In the genomic region with DNA sequence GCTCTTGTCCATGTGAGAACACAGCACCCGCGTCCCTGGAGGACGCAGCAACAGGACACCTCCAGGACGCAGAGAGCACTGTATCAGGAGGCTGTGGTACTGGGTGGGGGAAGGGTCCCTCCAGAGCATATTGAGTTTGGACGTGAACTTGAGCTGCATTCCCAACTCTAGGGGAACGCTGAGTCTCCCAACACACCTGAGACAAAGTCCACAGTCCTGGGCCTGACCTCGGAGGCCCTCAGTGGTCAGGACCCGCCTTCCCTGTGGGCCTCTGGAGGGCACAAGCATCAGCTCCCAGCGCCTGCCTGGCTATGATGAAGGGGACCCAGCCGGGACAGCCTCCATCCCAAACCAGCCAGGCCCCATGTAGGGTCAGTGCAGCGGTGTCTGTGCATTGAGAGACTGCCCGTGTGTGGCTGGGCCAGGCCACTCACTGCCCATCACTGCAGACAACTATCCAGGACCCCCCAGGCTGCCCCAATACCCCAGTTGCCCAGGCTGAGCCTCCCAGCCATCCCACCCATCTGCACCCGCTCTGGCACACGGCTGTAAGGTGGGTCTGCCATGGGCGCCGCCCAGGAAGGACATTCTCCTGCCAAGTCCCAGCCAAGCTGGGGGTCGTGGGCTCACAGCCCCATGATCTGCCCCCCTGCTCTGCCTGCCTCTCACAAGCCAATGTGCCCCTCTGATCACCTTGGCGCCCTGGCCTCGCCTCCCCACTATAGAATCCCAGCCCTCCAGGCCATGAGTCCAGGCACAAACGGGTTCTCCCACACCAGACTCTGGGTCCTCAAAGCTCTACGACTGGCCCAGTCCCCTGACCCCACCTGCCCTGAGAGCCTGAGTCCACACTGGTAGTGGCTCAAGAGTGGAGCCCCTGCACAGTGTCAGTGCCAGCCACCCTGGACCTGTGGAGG, we compare ENCODE assay signal across 1 cellular context.
TF ChIP-seq lines count a peak whose summit lies in the region.

No MANE protein-coding gene starts in this region.

TF ChIP-seq in HepG2, 621 proteins besides CTCF, POLR2A, EP300 and RAD21 (continued from another document and continues in another):
- TF ChIP-seq ZSCAN25 (CRISPR knock-in tag; IDR thresholded peaks at IDR 0.05) (no peak), PHF8 (CRISPR knock-in tag; IDR thresholded peaks at IDR 0.05) (no peak), ZNF564 (CRISPR knock-in tag; IDR thresholded peaks at IDR 0.05) (no peak), RXRB (CRISPR knock-in tag; IDR thresholded peaks at IDR 0.05; ENCODE audit: borderline replicate concordance) (peak; percentile 56; the same call in 1 of the 2 replicates), MATR3 (CRISPR knock-in tag; IDR thresholded peaks at IDR 0.05) (no peak), MIER2 (CRISPR knock-in tag; IDR thresholded peaks at IDR 0.05) (peak; percentile 76; the same call in 1 of the 2 replicates), ZNF33B (CRISPR knock-in tag; IDR thresholded peaks at IDR 0.05) (no peak), TARDBP (CRISPR knock-in tag; IDR thresholded peaks at IDR 0.05) (no peak), ISX (CRISPR knock-in tag; conservative IDR thresholded peaks at IDR 0.05) (no peak), ZBTB1 (CRISPR knock-in tag; IDR thresholded peaks at IDR 0.05; ENCODE audit: borderline replicate concordance) (no peak), THYN1 (CRISPR knock-in tag; IDR thresholded peaks at IDR 0.05; ENCODE audit: borderline replicate concordance, low read depth) (no peak), ELF3 (CRISPR knock-in tag; IDR thresholded peaks at IDR 0.05) (no peak), ZNF607 (CRISPR knock-in tag; IDR thresholded peaks at IDR 0.05; ENCODE audit: borderline replicate concordance) (no peak), NCOA2 (CRISPR knock-in tag; IDR thresholded peaks at IDR 0.05) (no peak), NBN (conservative IDR thresholded peaks at IDR 0.05) (no peak), SYNCRIP (IDR thresholded peaks at IDR 0.05; ENCODE audit: insufficient read depth, low read depth, low read length) (no peak), ZFP36L2 (CRISPR knock-in tag; IDR thresholded peaks at IDR 0.05) (no peak)
- TF ChIP-seq, protein P1, sequence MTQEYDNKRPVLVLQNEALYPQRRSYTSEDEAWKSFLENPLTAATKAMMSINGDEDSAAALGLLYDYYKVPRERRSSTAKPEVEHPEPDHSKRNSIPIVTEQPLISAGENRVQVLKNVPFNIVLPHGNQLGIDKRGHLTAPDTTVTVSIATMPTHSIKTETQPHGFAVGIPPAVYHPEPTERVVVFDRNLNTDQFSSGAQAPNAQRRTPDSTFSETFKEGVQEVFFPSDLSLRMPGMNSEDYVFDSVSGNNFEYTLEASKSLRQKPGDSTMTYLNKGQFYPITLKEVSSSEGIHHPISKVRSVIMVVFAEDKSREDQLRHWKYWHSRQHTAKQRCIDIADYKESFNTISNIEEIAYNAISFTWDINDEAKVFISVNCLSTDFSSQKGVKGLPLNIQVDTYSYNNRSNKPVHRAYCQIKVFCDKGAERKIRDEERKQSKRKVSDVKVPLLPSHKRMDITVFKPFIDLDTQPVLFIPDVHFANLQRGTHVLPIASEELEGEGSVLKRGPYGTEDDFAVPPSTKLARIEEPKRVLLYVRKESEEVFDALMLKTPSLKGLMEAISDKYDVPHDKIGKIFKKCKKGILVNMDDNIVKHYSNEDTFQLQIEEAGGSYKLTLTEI (CRISPR knock-in tag; conservative IDR thresholded peaks at IDR 0.05): no peak
- TF ChIP-seq, protein P2, sequence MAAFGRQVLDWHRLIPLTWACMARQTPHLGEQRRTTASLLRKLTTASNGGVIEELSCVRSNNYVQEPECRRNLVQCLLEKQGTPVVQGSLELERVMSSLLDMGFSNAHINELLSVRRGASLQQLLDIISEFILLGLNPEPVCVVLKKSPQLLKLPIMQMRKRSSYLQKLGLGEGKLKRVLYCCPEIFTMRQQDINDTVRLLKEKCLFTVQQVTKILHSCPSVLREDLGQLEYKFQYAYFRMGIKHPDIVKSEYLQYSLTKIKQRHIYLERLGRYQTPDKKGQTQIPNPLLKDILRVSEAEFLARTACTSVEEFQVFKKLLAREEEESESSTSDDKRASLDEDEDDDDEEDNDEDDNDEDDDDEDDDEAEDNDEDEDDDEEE (CRISPR knock-in tag; IDR thresholded peaks at IDR 0.05): no peak
- TF ChIP-seq, protein P3, sequence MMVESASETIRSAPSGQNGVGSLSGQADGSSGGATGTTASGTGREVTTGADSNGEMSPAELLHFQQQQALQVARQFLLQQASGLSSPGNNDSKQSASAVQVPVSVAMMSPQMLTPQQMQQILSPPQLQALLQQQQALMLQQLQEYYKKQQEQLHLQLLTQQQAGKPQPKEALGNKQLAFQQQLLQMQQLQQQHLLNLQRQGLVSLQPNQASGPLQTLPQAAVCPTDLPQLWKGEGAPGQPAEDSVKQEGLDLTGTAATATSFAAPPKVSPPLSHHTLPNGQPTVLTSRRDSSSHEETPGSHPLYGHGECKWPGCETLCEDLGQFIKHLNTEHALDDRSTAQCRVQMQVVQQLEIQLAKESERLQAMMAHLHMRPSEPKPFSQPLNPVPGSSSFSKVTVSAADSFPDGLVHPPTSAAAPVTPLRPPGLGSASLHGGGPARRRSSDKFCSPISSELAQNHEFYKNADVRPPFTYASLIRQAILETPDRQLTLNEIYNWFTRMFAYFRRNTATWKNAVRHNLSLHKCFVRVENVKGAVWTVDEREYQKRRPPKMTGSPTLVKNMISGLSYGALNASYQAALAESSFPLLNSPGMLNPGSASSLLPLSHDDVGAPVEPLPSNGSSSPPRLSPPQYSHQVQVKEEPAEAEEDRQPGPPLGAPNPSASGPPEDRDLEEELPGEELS (CRISPR knock-in tag; IDR thresholded peaks at IDR 0.05): no peak
- TF ChIP-seq, protein P4, sequence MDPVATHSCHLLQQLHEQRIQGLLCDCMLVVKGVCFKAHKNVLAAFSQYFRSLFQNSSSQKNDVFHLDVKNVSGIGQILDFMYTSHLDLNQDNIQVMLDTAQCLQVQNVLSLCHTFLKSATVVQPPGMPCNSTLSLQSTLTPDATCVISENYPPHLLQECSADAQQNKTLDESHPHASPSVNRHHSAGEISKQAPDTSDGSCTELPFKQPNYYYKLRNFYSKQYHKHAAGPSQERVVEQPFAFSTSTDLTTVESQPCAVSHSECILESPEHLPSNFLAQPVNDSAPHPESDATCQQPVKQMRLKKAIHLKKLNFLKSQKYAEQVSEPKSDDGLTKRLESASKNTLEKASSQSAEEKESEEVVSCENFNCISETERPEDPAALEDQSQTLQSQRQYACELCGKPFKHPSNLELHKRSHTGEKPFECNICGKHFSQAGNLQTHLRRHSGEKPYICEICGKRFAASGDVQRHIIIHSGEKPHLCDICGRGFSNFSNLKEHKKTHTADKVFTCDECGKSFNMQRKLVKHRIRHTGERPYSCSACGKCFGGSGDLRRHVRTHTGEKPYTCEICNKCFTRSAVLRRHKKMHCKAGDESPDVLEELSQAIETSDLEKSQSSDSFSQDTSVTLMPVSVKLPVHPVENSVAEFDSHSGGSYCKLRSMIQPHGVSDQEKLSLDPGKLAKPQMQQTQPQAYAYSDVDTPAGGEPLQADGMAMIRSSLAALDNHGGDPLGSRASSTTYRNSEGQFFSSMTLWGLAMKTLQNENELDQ (CRISPR knock-in tag; IDR thresholded peaks at IDR 0.05; ENCODE audit: borderline replicate concordance): no peak
- TF ChIP-seq, protein P5, sequence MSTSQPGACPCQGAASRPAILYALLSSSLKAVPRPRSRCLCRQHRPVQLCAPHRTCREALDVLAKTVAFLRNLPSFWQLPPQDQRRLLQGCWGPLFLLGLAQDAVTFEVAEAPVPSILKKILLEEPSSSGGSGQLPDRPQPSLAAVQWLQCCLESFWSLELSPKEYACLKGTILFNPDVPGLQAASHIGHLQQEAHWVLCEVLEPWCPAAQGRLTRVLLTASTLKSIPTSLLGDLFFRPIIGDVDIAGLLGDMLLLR (CRISPR knock-in tag; IDR thresholded peaks at IDR 0.05): no peak
- TF ChIP-seq, protein P6, sequence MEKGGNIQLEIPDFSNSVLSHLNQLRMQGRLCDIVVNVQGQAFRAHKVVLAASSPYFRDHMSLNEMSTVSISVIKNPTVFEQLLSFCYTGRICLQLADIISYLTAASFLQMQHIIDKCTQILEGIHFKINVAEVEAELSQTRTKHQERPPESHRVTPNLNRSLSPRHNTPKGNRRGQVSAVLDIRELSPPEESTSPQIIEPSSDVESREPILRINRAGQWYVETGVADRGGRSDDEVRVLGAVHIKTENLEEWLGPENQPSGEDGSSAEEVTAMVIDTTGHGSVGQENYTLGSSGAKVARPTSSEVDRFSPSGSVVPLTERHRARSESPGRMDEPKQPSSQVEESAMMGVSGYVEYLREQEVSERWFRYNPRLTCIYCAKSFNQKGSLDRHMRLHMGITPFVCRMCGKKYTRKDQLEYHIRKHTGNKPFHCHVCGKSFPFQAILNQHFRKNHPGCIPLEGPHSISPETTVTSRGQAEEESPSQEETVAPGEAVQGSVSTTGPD (CRISPR knock-in tag; IDR thresholded peaks at IDR 0.05): no peak
- TF ChIP-seq, protein P7, sequence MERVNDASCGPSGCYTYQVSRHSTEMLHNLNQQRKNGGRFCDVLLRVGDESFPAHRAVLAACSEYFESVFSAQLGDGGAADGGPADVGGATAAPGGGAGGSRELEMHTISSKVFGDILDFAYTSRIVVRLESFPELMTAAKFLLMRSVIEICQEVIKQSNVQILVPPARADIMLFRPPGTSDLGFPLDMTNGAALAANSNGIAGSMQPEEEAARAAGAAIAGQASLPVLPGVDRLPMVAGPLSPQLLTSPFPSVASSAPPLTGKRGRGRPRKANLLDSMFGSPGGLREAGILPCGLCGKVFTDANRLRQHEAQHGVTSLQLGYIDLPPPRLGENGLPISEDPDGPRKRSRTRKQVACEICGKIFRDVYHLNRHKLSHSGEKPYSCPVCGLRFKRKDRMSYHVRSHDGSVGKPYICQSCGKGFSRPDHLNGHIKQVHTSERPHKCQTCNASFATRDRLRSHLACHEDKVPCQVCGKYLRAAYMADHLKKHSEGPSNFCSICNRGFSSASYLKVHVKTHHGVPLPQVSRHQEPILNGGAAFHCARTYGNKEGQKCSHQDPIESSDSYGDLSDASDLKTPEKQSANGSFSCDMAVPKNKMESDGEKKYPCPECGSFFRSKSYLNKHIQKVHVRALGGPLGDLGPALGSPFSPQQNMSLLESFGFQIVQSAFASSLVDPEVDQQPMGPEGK (CRISPR knock-in tag; IDR thresholded peaks at IDR 0.05): no peak
- TF ChIP-seq, protein P8, sequence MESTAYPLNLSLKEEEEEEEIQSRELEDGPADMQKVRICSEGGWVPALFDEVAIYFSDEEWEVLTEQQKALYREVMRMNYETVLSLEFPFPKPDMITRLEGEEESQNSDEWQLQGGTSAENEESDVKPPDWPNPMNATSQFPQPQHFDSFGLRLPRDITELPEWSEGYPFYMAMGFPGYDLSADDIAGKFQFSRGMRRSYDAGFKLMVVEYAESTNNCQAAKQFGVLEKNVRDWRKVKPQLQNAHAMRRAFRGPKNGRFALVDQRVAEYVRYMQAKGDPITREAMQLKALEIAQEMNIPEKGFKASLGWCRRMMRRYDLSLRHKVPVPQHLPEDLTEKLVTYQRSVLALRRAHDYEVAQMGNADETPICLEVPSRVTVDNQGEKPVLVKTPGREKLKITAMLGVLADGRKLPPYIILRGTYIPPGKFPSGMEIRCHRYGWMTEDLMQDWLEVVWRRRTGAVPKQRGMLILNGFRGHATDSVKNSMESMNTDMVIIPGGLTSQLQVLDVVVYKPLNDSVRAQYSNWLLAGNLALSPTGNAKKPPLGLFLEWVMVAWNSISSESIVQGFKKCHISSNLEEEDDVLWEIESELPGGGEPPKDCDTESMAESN (CRISPR knock-in tag; conservative IDR thresholded peaks at IDR 0.05): no peak
- TF ChIP-seq, protein P9, sequence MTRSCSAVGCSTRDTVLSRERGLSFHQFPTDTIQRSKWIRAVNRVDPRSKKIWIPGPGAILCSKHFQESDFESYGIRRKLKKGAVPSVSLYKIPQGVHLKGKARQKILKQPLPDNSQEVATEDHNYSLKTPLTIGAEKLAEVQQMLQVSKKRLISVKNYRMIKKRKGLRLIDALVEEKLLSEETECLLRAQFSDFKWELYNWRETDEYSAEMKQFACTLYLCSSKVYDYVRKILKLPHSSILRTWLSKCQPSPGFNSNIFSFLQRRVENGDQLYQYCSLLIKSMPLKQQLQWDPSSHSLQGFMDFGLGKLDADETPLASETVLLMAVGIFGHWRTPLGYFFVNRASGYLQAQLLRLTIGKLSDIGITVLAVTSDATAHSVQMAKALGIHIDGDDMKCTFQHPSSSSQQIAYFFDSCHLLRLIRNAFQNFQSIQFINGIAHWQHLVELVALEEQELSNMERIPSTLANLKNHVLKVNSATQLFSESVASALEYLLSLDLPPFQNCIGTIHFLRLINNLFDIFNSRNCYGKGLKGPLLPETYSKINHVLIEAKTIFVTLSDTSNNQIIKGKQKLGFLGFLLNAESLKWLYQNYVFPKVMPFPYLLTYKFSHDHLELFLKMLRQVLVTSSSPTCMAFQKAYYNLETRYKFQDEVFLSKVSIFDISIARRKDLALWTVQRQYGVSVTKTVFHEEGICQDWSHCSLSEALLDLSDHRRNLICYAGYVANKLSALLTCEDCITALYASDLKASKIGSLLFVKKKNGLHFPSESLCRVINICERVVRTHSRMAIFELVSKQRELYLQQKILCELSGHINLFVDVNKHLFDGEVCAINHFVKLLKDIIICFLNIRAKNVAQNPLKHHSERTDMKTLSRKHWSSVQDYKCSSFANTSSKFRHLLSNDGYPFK (CRISPR knock-in tag; IDR thresholded peaks at IDR 0.05; ENCODE audit: borderline replicate concordance): no peak
- TF ChIP-seq, protein P10, sequence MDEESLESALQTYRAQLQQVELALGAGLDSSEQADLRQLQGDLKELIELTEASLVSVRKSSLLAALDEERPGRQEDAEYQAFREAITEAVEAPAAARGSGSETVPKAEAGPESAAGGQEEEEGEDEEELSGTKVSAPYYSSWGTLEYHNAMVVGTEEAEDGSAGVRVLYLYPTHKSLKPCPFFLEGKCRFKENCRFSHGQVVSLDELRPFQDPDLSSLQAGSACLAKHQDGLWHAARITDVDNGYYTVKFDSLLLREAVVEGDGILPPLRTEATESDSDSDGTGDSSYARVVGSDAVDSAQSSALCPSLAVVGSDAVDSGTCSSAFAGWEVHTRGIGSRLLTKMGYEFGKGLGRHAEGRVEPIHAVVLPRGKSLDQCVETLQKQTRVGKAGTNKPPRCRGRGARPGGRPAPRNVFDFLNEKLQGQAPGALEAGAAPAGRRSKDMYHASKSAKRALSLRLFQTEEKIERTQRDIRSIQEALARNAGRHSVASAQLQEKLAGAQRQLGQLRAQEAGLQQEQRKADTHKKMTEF (CRISPR knock-in tag; IDR thresholded peaks at IDR 0.05): no peak
- TF ChIP-seq, protein P11, sequence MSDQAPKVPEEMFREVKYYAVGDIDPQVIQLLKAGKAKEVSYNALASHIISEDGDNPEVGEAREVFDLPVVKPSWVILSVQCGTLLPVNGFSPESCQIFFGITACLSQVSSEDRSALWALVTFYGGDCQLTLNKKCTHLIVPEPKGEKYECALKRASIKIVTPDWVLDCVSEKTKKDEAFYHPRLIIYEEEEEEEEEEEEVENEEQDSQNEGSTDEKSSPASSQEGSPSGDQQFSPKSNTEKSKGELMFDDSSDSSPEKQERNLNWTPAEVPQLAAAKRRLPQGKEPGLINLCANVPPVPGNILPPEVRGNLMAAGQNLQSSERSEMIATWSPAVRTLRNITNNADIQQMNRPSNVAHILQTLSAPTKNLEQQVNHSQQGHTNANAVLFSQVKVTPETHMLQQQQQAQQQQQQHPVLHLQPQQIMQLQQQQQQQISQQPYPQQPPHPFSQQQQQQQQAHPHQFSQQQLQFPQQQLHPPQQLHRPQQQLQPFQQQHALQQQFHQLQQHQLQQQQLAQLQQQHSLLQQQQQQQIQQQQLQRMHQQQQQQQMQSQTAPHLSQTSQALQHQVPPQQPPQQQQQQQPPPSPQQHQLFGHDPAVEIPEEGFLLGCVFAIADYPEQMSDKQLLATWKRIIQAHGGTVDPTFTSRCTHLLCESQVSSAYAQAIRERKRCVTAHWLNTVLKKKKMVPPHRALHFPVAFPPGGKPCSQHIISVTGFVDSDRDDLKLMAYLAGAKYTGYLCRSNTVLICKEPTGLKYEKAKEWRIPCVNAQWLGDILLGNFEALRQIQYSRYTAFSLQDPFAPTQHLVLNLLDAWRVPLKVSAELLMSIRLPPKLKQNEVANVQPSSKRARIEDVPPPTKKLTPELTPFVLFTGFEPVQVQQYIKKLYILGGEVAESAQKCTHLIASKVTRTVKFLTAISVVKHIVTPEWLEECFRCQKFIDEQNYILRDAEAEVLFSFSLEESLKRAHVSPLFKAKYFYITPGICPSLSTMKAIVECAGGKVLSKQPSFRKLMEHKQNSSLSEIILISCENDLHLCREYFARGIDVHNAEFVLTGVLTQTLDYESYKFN (CRISPR knock-in tag; conservative IDR thresholded peaks at IDR 0.05): peak; percentile 35; the same call in 1 of the 2 replicates
